ENCODE assay signal across 1 cellular context in the genomic region with DNA sequence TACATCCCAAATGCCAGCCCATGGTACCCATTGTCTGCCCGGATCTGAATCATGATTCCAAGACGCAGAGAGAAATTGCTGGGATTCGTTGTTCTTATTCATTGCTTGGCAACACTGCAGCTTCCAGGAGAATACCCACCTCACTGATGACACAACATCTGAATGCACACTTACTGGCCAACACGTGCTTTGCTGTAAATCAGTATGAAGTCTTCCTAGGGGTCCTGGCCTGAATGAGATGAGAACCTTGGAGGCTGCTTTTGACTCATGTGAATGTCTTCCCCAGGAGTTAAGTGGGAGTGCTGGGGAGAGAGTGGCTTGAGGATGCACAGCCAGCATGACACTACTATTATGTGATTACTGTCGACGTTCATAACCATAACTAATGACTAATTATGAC.
TF ChIP-seq lines count a peak whose summit lies in the region.

No MANE protein-coding gene starts in this region.

TF ChIP-seq in IMR-90, 13 proteins besides CTCF, POLR2A, EP300 and RAD21:
- TF ChIP-seq BHLHE40 (IDR thresholded peaks at IDR 0.05; ENCODE audit: low read depth, low read length) (0 out of 2 replicates have a peak, but pooled peaks have one; percentile 7), CEBPB (IDR thresholded peaks at IDR 0.05; ENCODE audit: low read depth, low read length) (no peak)
TF ChIP-seq in IMR-90: peak in this region for 1.
